In the genomic region with DNA sequence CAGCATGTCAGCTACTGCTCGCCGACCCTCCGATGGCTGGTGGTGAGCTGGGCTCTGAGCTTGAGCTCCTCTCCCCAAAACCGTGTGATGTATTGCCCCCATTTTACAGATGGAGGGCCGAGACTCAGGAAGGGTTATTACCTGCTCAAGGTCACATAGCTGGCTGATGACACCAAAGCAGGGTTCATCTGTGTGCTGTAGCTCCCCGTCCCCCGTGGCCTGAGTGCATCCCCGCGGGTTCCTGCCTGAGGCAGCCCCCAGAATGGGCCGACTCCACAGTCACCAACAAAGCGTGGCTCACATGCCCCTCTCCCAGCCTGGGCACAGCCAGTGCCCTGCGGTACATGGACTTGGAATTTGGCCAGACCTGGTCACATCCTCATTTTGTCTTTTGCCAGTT, we compare ENCODE assay signal across 24 cellular contexts.
"Had no signal": no experiment of that assay in that cellular context is flagged by ENCODE, and none has a peak within 500 bp of the region (broad histone marks: within the 10 kb centered on the region; RNA-seq: fewer than 3 reads in every experiment).

No MANE protein-coding gene starts in this region.

- H3K9me3 ChIP-seq: esophagus squamous epithelium, heart right ventricle, neutrophil, prostate gland, spleen, testis, tibial artery had no signal

- DNase-seq: cortex of kidney; effector memory CD8-positive, alpha-beta T cell; erythroblast; esophagus squamous epithelium; foreskin melanocyte; glutamatergic neuron; heart right ventricle; hippocampal formation; islet precursor cell; left ventricle myocardium superior; naive B cell; right cardiac atrium; spleen; stimulated activated CD4-positive, alpha-beta T cell treated with anti-CD3 and anti-CD28 coated beads, Interleukin-4, amount 100 ng/mL, for 4 hours; stimulated activated naive CD8-positive, alpha-beta T cell treated with anti-CD3 and anti-CD28 coated beads, Interleukin-15, Interleukin-2, amounts not matched to agents 100 U/mL and 50 U/mL, for 24 hours; tibial artery had no signal

- H3K27ac ChIP-seq: esophagus squamous epithelium, heart right ventricle, neutrophil, parathyroid adenoma, prostate gland, skin epidermis, spleen, testis, tibial artery had no signal

- H3K4me3 ChIP-seq: esophagus squamous epithelium, heart right ventricle, lung, prostate gland, skin epidermis, spleen, testis, tibial artery had no signal

- H3K27me3 ChIP-seq: testis had no signal

- H3K9ac ChIP-seq: parathyroid adenoma had no signal

- H2AFZ ChIP-seq: parathyroid adenoma had no signal

- H3K4me1 ChIP-seq: prostate gland, testis had no signal

- H3K36me3 ChIP-seq: esophagus squamous epithelium, heart right ventricle, neutrophil, prostate gland, spleen, tibial artery had no signal

- ATAC-seq: effector memory CD8-positive, alpha-beta T cell; heart right ventricle; left ventricle myocardium superior; right cardiac atrium; stimulated activated memory B cell treated with anti-CD40 and anti-IgM and Interleukin-4, amounts not matched to agents 10 μg/mL and 1 μg/mL and 100 μg/mL, for 72 hours; stimulated activated naive CD8-positive, alpha-beta T cell treated with anti-CD3 and anti-CD28 coated beads, Interleukin-15, Interleukin-2, amounts not matched to agents 100 U/mL and 50 U/mL, for 24 hours had no signal

- H3K79me2 ChIP-seq: parathyroid adenoma had no signal

- FAIRE-seq: endometrium had no signal
